ENCODE assay signal across 1 cellular context in the genomic region with DNA sequence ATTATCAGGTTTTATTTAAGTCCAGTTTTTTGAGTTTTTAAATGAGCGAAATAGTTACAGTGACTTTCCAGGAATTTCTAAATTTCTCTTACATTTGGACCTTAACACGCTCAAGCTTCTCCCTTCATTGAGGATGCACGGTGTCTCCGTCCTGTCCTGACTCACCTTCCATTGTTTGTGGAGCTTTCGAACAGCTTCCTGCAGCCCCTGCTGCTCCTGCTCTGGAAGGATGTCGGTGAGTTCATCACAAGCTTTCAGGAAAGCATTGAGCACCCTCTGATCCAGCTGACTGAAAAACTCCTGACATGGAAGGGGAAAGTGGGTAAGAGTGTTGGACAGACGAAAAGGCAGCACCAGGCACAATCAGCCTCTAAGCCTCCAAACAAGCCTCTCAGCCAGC.
TF ChIP-seq lines count a peak whose summit lies in the region.

No MANE protein-coding gene starts in this region.

TF ChIP-seq in GM23338, 12 proteins besides CTCF, POLR2A, EP300 and RAD21 (continued from another document):
- TF ChIP-seq ZNF331 (CRISPR knock-in tag; IDR thresholded peaks at IDR 0.05; ENCODE audit: low read depth), result no peak
- TF ChIP-seq ZNF114 (CRISPR knock-in tag; IDR thresholded peaks at IDR 0.05), result no peak
- no peak for TF ChIP-seq JUNB (IDR thresholded peaks at IDR 0.05; ENCODE audit: unreplicated experiment)
- TF ChIP-seq EZH2 (IDR thresholded peaks at IDR 0.05; ENCODE audit: low read depth, unreplicated experiment), result no peak
- TF ChIP-seq EZH2phosphoT487 (IDR thresholded peaks at IDR 0.05; ENCODE audit: unreplicated experiment), result no peak
- TF ChIP-seq CREB1 (CRISPR knock-in tag; IDR thresholded peaks at IDR 0.05; ENCODE audit: low read depth), result no peak
- TF ChIP-seq POLR2AphosphoS5 (IDR thresholded peaks at IDR 0.05; ENCODE audit: low read depth), result no peak
- TF ChIP-seq, protein P1, sequence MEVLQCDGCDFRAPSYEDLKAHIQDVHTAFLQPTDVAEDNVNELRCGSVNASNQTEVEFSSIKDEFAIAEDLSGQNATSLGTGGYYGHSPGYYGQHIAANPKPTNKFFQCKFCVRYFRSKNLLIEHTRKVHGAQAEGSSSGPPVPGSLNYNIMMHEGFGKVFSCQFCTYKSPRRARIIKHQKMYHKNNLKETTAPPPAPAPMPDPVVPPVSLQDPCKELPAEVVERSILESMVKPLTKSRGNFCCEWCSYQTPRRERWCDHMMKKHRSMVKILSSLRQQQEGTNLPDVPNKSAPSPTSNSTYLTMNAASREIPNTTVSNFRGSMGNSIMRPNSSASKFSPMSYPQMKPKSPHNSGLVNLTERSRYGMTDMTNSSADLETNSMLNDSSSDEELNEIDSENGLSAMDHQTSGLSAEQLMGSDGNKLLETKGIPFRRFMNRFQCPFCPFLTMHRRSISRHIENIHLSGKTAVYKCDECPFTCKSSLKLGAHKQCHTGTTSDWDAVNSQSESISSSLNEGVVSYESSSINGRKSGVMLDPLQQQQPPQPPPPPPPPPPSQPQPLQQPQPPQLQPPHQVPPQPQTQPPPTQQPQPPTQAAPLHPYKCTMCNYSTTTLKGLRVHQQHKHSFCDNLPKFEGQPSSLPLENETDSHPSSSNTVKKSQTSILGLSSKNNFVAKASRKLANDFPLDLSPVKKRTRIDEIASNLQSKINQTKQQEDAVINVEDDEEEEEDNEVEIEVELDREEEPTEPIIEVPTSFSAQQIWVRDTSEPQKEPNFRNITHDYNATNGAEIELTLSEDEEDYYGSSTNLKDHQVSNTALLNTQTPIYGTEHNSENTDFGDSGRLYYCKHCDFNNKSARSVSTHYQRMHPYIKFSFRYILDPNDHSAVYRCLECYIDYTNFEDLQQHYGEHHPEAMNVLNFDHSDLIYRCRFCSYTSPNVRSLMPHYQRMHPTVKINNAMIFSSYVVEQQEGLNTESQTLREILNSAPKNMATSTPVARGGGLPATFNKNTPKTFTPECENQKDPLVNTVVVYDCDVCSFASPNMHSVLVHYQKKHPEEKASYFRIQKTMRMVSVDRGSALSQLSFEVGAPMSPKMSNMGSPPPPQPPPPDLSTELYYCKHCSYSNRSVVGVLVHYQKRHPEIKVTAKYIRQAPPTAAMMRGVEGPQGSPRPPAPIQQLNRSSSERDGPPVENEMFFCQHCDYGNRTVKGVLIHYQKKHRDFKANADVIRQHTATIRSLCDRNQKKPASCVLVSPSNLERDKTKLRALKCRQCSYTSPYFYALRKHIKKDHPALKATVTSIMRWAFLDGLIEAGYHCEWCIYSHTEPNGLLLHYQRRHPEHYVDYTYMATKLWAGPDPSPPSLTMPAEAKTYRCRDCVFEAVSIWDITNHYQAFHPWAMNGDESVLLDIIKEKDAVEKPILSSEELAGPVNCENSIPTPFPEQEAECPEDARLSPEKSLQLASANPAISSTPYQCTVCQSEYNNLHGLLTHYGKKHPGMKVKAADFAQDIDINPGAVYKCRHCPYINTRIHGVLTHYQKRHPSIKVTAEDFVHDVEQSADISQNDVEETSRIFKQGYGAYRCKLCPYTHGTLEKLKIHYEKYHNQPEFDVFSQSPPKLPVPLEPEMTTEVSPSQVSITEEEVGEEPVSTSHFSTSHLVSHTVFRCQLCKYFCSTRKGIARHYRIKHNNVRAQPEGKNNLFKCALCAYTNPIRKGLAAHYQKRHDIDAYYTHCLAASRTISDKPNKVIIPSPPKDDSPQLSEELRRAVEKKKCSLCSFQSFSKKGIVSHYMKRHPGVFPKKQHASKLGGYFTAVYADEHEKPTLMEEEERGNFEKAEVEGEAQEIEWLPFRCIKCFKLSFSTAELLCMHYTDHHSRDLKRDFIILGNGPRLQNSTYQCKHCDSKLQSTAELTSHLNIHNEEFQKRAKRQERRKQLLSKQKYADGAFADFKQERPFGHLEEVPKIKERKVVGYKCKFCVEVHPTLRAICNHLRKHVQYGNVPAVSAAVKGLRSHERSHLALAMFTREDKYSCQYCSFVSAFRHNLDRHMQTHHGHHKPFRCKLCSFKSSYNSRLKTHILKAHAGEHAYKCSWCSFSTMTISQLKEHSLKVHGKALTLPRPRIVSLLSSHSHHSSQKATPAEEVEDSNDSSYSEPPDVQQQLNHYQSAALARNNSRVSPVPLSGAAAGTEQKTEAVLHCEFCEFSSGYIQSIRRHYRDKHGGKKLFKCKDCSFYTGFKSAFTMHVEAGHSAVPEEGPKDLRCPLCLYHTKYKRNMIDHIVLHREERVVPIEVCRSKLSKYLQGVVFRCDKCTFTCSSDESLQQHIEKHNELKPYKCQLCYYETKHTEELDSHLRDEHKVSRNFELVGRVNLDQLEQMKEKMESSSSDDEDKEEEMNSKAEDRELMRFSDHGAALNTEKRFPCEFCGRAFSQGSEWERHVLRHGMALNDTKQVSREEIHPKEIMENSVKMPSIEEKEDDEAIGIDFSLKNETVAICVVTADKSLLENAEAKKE (CRISPR knock-in tag; IDR thresholded peaks at IDR 0.05), result no peak
- TF ChIP-seq, protein P2, sequence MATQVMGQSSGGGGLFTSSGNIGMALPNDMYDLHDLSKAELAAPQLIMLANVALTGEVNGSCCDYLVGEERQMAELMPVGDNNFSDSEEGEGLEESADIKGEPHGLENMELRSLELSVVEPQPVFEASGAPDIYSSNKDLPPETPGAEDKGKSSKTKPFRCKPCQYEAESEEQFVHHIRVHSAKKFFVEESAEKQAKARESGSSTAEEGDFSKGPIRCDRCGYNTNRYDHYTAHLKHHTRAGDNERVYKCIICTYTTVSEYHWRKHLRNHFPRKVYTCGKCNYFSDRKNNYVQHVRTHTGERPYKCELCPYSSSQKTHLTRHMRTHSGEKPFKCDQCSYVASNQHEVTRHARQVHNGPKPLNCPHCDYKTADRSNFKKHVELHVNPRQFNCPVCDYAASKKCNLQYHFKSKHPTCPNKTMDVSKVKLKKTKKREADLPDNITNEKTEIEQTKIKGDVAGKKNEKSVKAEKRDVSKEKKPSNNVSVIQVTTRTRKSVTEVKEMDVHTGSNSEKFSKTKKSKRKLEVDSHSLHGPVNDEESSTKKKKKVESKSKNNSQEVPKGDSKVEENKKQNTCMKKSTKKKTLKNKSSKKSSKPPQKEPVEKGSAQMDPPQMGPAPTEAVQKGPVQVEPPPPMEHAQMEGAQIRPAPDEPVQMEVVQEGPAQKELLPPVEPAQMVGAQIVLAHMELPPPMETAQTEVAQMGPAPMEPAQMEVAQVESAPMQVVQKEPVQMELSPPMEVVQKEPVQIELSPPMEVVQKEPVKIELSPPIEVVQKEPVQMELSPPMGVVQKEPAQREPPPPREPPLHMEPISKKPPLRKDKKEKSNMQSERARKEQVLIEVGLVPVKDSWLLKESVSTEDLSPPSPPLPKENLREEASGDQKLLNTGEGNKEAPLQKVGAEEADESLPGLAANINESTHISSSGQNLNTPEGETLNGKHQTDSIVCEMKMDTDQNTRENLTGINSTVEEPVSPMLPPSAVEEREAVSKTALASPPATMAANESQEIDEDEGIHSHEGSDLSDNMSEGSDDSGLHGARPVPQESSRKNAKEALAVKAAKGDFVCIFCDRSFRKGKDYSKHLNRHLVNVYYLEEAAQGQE (IDR thresholded peaks at IDR 0.05; ENCODE audit: unreplicated experiment), result no peak
- no peak for TF ChIP-seq STAT1 (IDR thresholded peaks at IDR 0.05; ENCODE audit: unreplicated experiment)
TF ChIP-seq in GM23338: peak in this region for 0.
